ENCODE assay signal across 7 cellular contexts in genomic region chr17:73902416-73903181, GRCh38.
DNase-seq lines count a peak whose midpoint lies in the region; ATAC-seq lines count a peak whose summit lies in the region.

No MANE protein-coding gene starts in this region.

- peak overlapping the region; percentile 42; the same call in 1 of the 2 replicates for H3K9ac ChIP-seq in ES-I3 (ENCODE audit: low read depth, low read length)
- no peak overlapping the region for H3K9ac ChIP-seq in duodenal mucosa (ENCODE audit: low read depth in 1 of 2, low read length in 2 of 2)
- H3K9ac ChIP-seq in neuronal stem cell (ENCODE audit: low read depth, low read length, poor library complexity): no peak overlapping the region

- no peaks in the 10 kb centered on the region for H3K9me3 ChIP-seq in ES-I3 (ENCODE audit: control insufficient read depth, insufficient read depth, low read length)
- no peaks in the 10 kb centered on the region for H3K9me3 ChIP-seq in duodenal mucosa (ENCODE audit: control insufficient read depth in 1 of 2, low read length in 2 of 2)
- H3K9me3 ChIP-seq in neuronal stem cell (replicated peaks in 1 of 2; ENCODE audit: control insufficient read depth in 2 of 2, insufficient read depth in 1 of 2, low read depth in 1 of 2, low read length in 2 of 2): no peaks in the 10 kb centered on the region

- H2BK15ac ChIP-seq in neuronal stem cell (ENCODE audit: low read length): peak overlapping the region; percentile 90

- DNase-seq in NCI-H1436 treated with DMSO at 0.1 percent for 48 hours (lab: John Stamatoyannopoulos, UW) (peak; percentile 53), neuronal stem cell (ENCODE audit: low spot score) (no peak), SW 1271 (lab: John Stamatoyannopoulos, UW) (no peak)
- DNase-seq in stimulated activated CD4-positive, alpha-beta T cell treated with anti-CD3 and anti-CD28 coated beads, Interleukin-12 subunit alpha, Interleukin-12 subunit beta, amount 100 ng/mL, for 4 hours: no peak

- H3K4me3 ChIP-seq in duodenal mucosa (ENCODE audit: low read depth in 1 of 2, low read length in 2 of 2) (peak overlapping the region; percentile 55 to 62), neuronal stem cell (ENCODE audit: low read length in 2 of 2) (no peak overlapping the region)

- H3K23ac ChIP-seq in neuronal stem cell (ENCODE audit: low read depth, low read length, poor library complexity): no peak overlapping the region

- no peak overlapping the region for H3K27ac ChIP-seq in duodenal mucosa (ENCODE audit: low read depth, low read length)
- H3K27ac ChIP-seq in neuronal stem cell (replicated peaks; ENCODE audit: low read length): no peak overlapping the region

- H3K18ac ChIP-seq in neuronal stem cell (ENCODE audit: low read length): peak overlapping the region; percentile 66

- H3K4me2 ChIP-seq in neuronal stem cell (ENCODE audit: insufficient read depth, low read length, poor library complexity, severe bottlenecking): peak overlapping the region; percentile 58

- H2BK5ac ChIP-seq in neuronal stem cell (ENCODE audit: low read length): no peak overlapping the region

- no peak for ATAC-seq in GM18909 (IDR thresholded peaks at IDR 0.05; ENCODE audit: poor library complexity, unreplicated experiment)

- H3K27me3 ChIP-seq in duodenal mucosa (ENCODE audit: control insufficient read depth in 1 of 2, insufficient read depth in 2 of 2, low read length in 2 of 2): peaks cover 16 to 22% of the 10 kb centered on the region in 2 donors
- H3K27me3 ChIP-seq in neuronal stem cell (ENCODE audit: control insufficient read depth in 3 of 3, insufficient read depth in 3 of 3, low read depth in 1 of 3, low read length in 3 of 3): peaks cover 0 to 45% (median 37%) of the 10 kb centered on the region in 3 experiments

- no peaks in the 10 kb centered on the region for H3K79me1 ChIP-seq in neuronal stem cell (ENCODE audit: low read depth, low read length)

- H3K36me3 ChIP-seq in ES-I3 (ENCODE audit: insufficient read depth, low read length) (no peaks in the 10 kb centered on the region), duodenal mucosa (ENCODE audit: control insufficient read depth in 1 of 2, insufficient read depth in 2 of 2, low read length in 2 of 2) (no peaks in the 10 kb centered on the region), neuronal stem cell (replicated peaks in 1 of 2; ENCODE audit: control insufficient read depth in 2 of 2, insufficient read depth in 2 of 2, low read length in 2 of 2) (no peaks in the 10 kb centered on the region)

- no CpG with 5 or more reads among the region's 26 CpGs for WGBS in neuronal stem cell (ENCODE audit: extremely low coverage in 2 of 2, insufficient read length in 2 of 2, insufficient replicate concordance in 1 of 2), 2 donors

- no peak overlapping the region for H4K91ac ChIP-seq in neuronal stem cell (ENCODE audit: low read depth, low read length, poor library complexity)

- H4K8ac ChIP-seq in neuronal stem cell (ENCODE audit: low read depth, low read length): no peak overlapping the region

- H2BK12ac ChIP-seq in neuronal stem cell (ENCODE audit: low read length): no peak overlapping the region

- no peak overlapping the region for H3K14ac ChIP-seq in neuronal stem cell (ENCODE audit: low read length)

- no peak overlapping the region for H2BK120ac ChIP-seq in neuronal stem cell (ENCODE audit: low read depth, low read length)

- peak overlapping the region; percentile 70 for H2AFZ ChIP-seq in neuronal stem cell (ENCODE audit: low read length)

- no peak overlapping the region for H3K4ac ChIP-seq in neuronal stem cell (ENCODE audit: low read length)

- no peak overlapping the region for H2AK5ac ChIP-seq in neuronal stem cell (ENCODE audit: low read depth, low read length)

- H3K4me1 ChIP-seq in ES-I3 (ENCODE audit: insufficient read depth, low read length): peaks cover 6% of the 10 kb centered on the region
- peaks cover 8 to 12% of the 10 kb centered on the region in 2 donors for H3K4me1 ChIP-seq in duodenal mucosa (ENCODE audit: control insufficient read depth in 1 of 2, insufficient read depth in 2 of 2, low read length in 2 of 2)
- peaks cover 0 to 13% of the 10 kb centered on the region in 2 donors for H3K4me1 ChIP-seq in neuronal stem cell (ENCODE audit: control insufficient read depth in 2 of 2, insufficient read depth in 1 of 2, low read depth in 1 of 2, low read length in 2 of 2)

Comparison
In these comparisons a context has a peak if more than half of its experiments do, and no peak if none do; other contexts are left out.
1. H3K4me3 ChIP-seq: peak in duodenal mucosa (2 of 2); none in neuronal stem cell (0 of 2).